8 cellular contexts compared by ENCODE assay signal in genomic region chr19:41951686-41952172, GRCh38. TPM values are rescaled to one million over a fixed set of nuclear protein-coding genes. Genes with fewer than 3 reads are reported as not detected.
DNase-seq lines count a peak whose midpoint lies in the region; ATAC-seq and TF ChIP-seq lines count a peak whose summit lies in the region.

No MANE protein-coding gene starts in this region.

- H3K9me3 Mint-ChIP-seq in activated naive CD4-positive, alpha-beta T cell treated with anti-CD3 and anti-CD28 coated beads, Interleukin-2, amount 50 U/mL, for 72 hours = no peaks in the 10 kb centered on the region

- H3K27ac ChIP-seq in SK-N-MC (no peak overlapping the region), heart left ventricle (no peak overlapping the region), psoas muscle (no peak overlapping the region), vagina (no peak overlapping the region)

- no peaks in the 10 kb centered on the region; the same call in 1 of the 2 replicates for H3K36me3 ChIP-seq in SK-N-MC (ENCODE audit: insufficient read depth, low read length)
- peaks cover 0 to 18% (median 5%) of the 10 kb centered on the region in 9 donors for H3K36me3 ChIP-seq in heart left ventricle
- H3K36me3 ChIP-seq in psoas muscle (ENCODE audit: insufficient read depth in 1 of 2, low read depth in 1 of 2) = peaks cover 0 to 17% of the 10 kb centered on the region in 2 donors
- peaks cover 0 to 12% of the 10 kb centered on the region in 2 donors for H3K36me3 ChIP-seq in vagina

- no peaks in the 10 kb centered on the region for H3K27me3 ChIP-seq in heart left ventricle
- H3K27me3 ChIP-seq in psoas muscle (ENCODE audit: insufficient read depth in 3 of 3, low read length in 2 of 3) = no peaks in the 10 kb centered on the region
- H3K27me3 ChIP-seq in vagina = no peaks in the 10 kb centered on the region

- peak; percentile 91 to 99 (median 98) for TF ChIP-seq CTCF in heart left ventricle (IDR thresholded peaks at IDR 0.05)
- TF ChIP-seq CTCF in psoas muscle (IDR thresholded peaks at IDR 0.05) = peak; percentile 99
- peak; percentile 85 to 89 (median 87) for TF ChIP-seq CTCF in vagina (IDR thresholded peaks at IDR 0.05)

- H3K4me1 ChIP-seq in heart left ventricle = peaks cover 0 to 8% (median 0%) of the 10 kb centered on the region in 12 donors
- H3K4me1 ChIP-seq in psoas muscle = no peaks in the 10 kb centered on the region
- H3K4me1 ChIP-seq in vagina = no peaks in the 10 kb centered on the region

- intact Hi-C loops in heart left ventricle (cut with DNase I) (loop anchor here in 6 of 10 donors (1.0 to 5.0 kb wide), 3 partner anchors 78 to 79 kb away; no protein-coding TSS in a partner anchor), psoas muscle (cut with DNase I) (no loop called here), vagina (cut with DNase I) (no loop called here)

- DNase-seq in EH (ENCODE audit: low read depth) (peak; percentile 73), Kasumi-1 (lab: John Stamatoyannopoulos, UW) (peak; percentile 62 to 67), SK-N-MC (ENCODE audit: low read depth, low spot score) (no peak), heart left ventricle (peak; percentile 68 to 81 (median 79)), psoas muscle (peak; percentile 76 to 88), vagina (ENCODE audit: extremely low spot score in 2 of 2) (no peak)
- DNase-seq in activated naive CD4-positive, alpha-beta T cell treated with anti-CD3 and anti-CD28 coated beads, Interleukin-2, amount 50 U/mL, for 72 hours (ENCODE audit: low spot score in 2 of 2) = peak; percentile 83 to 97

- H3K9ac ChIP-seq in SK-N-MC (ENCODE audit: insufficient read length) = no peak overlapping the region

- 3 to 7% (median 4%) methylated on average over 12 of the region's 12 CpGs for WGBS in heart left ventricle, 4 donors
- WGBS in psoas muscle, 3 donors = 2 to 6% (median 3%) methylated on average over 10 to 12 of the region's 12 CpGs

- no peaks in the 10 kb centered on the region for H3K36me3 Mint-ChIP-seq in activated naive CD4-positive, alpha-beta T cell treated with anti-CD3 and anti-CD28 coated beads, Interleukin-2, amount 50 U/mL, for 72 hours

- peak overlapping the region; percentile 68 to 89 for H3K27ac Mint-ChIP-seq in activated naive CD4-positive, alpha-beta T cell treated with anti-CD3 and anti-CD28 coated beads, Interleukin-2, amount 50 U/mL, for 72 hours

- H3K9me3 ChIP-seq in SK-N-MC (ENCODE audit: low read depth, low read length) = no peaks in the 10 kb centered on the region
- H3K9me3 ChIP-seq in heart left ventricle = no peaks in the 10 kb centered on the region
- no peaks in the 10 kb centered on the region for H3K9me3 ChIP-seq in psoas muscle
- H3K9me3 ChIP-seq in vagina = no peaks in the 10 kb centered on the region

- H3K4me3 ChIP-seq in SK-N-MC (peak overlapping the region; percentile 29), heart left ventricle (no peak overlapping the region), psoas muscle (no peak overlapping the region), vagina (no peak overlapping the region)

- ATAC-seq in activated naive CD4-positive, alpha-beta T cell treated with anti-CD3 and anti-CD28 coated beads, Interleukin-2, amount 50 U/mL, for 72 hours = peak; percentile 87 to 88
- ATAC-seq in heart left ventricle (peak in 3 of 4 donors; percentile 64 to 71 (median 66)), psoas muscle (peak; percentile 65 to 87 (median 78)), GM18520 (IDR thresholded peaks at IDR 0.05; ENCODE audit: unreplicated experiment) (no peak)

- no peak for TF ChIP-seq POLR2A in heart left ventricle (IDR thresholded peaks at IDR 0.05)
- no peak for TF ChIP-seq POLR2A in vagina (IDR thresholded peaks at IDR 0.05)

RNA-seq across cellular contexts. Expression of gene RABAC1, which starts 7.4 kb away (rescaled TPM):
- 10 to 100 TPM; 39.8 to 46.0 TPM for total RNA-seq in activated naive CD4-positive, alpha-beta T cell treated with anti-CD3 and anti-CD28 coated beads, Interleukin-2, amount 50 U/mL, for 72 hours
- total RNA-seq in heart left ventricle = 100 to 1,000 TPM in 3 of 9 donors, 10 to 100 TPM in 6; 43.2 to 128 (median 67.2) TPM
- polyA plus RNA-seq in heart left ventricle = 100 to 1,000 TPM in 1 of 2 donors, 10 to 100 TPM in 1; 97.2 to 217 TPM
- 10 to 100 TPM; 48.9 to 65.3 (median 55.9) TPM for total RNA-seq in psoas muscle
- 100 to 1,000 TPM in 2 of 3 donors, 10 to 100 TPM in 1; 97.6 to 131 (median 102) TPM for polyA plus RNA-seq in psoas muscle
- total RNA-seq in vagina = 263 TPM

RNA-seq across cellular contexts. Expression of gene ERFL, which starts 23.5 kb away (rescaled TPM):
- total RNA-seq in activated naive CD4-positive, alpha-beta T cell treated with anti-CD3 and anti-CD28 coated beads, Interleukin-2, amount 50 U/mL, for 72 hours = 1 to 10 TPM; 1.7 to 2.9 TPM
- total RNA-seq in heart left ventricle = under 1 TPM in 1 of 9 donors, not detected in 8; 0.13 TPM
- not detected for polyA plus RNA-seq in heart left ventricle
- not detected for total RNA-seq in psoas muscle
- under 1 TPM in 1 of 3 donors, not detected in 2; 0.03 TPM for polyA plus RNA-seq in psoas muscle
- total RNA-seq in vagina = 0.49 TPM

RNA-seq across cellular contexts. Expression of gene ATP1A3, which starts 42.3 kb away (rescaled TPM):
- total RNA-seq in activated naive CD4-positive, alpha-beta T cell treated with anti-CD3 and anti-CD28 coated beads, Interleukin-2, amount 50 U/mL, for 72 hours = 1 to 10 TPM; 2.0 to 4.0 TPM
- total RNA-seq in heart left ventricle = 100 to 1,000 TPM; 165 to 414 (median 231) TPM
- 100 to 1,000 TPM in 1 of 2 donors, 10 to 100 TPM in 1; 48.3 to 117 TPM for polyA plus RNA-seq in heart left ventricle
- under 1 TPM in 2 of 4 donors, not detected in 2; 0.15 to 0.24 TPM for total RNA-seq in psoas muscle
- under 1 TPM in 2 of 3 donors, not detected in 1; 0.12 to 0.17 TPM for polyA plus RNA-seq in psoas muscle
- 4.7 TPM for total RNA-seq in vagina

Comparison
In these comparisons a context has a peak if more than half of its experiments do, and no peak if none do; other contexts are left out.
1. DNase-seq: peak in EH (single experiment), Kasumi-1 (2 of 2), activated naive CD4-positive, alpha-beta T cell treated with anti-CD3 and anti-CD28 coated beads, Interleukin-2, amount 50 U/mL, for 72 hours (2 of 2), heart left ventricle (5 of 5) and psoas muscle (2 of 2); none in SK-N-MC (single experiment) and vagina (0 of 2).
2. RNA of gene ATP1A3, which starts 42.3 kb away (total RNA-seq): 165 to 414 TPM in heart left ventricle; 4.7 TPM in vagina (single experiment), 2.0 to 4.0 TPM in activated naive CD4-positive, alpha-beta T cell treated with anti-CD3 and anti-CD28 coated beads, Interleukin-2, amount 50 U/mL, for 72 hours and 0.15 to 0.24 TPM in psoas muscle; every median in the first group is over 10 times any median in the second.
3. intact Hi-C loops: an anchor here in heart left ventricle (1.0 to 5.0 kb wide); none called in psoas muscle and vagina.
4. Peak in every context shown above with its lines, with median percentiles within 50 percentile points of each other: CTCF ChIP-seq.